ENCODE assay signal across 9 cellular contexts in genomic region chr2:132037527-132038178, GRCh38.
A peak's percentile ranks its signal among the peaks of the same experiment; 100 is the strongest.
DNase-seq lines count a peak whose midpoint lies in the region; ATAC-seq and TF ChIP-seq lines count a peak whose summit lies in the region.
"Had no signal": no experiment of that assay in that cellular context is flagged by ENCODE, and none has a peak within 500 bp of the region (broad histone marks: within the 10 kb centered on the region; RNA-seq: fewer than 3 reads in every experiment).

No MANE protein-coding gene starts in this region.

- H3K9me2 ChIP-seq in DOHH2 (replicated peaks; ENCODE audit: control insufficient read depth, low read length), result no peaks in the 10 kb centered on the region

- H3K27ac Mint-ChIP-seq in neural crest cell (ENCODE audit: unreplicated experiment), result peak overlapping the region; percentile 69

- no peaks in the 10 kb centered on the region for H3K79me2 ChIP-seq in DOHH2 (ENCODE audit: control insufficient read depth, low read length)

- no peaks in the 10 kb centered on the region; the same call in 1 of the 2 replicates for H3K9me3 ChIP-seq in DOHH2 (ENCODE audit: control insufficient read depth, insufficient read depth, low read length)

- no peak for ATAC-seq in HG03460 (IDR thresholded peaks at IDR 0.05; ENCODE audit: unreplicated experiment)
- ATAC-seq: left colon had no signal

- H3K4me2 ChIP-seq in DOHH2 (ENCODE audit: low read length), result peak overlapping the region; percentile 45

- peaks cover 17% of the 10 kb centered on the region for H3K27me3 ChIP-seq in DOHH2 (ENCODE audit: control insufficient read depth, low read length)

- H3K36me3 Mint-ChIP-seq in neural crest cell (ENCODE audit: low read depth), result peaks cover 2% of the 10 kb centered on the region

- H3K4me3 Mint-ChIP-seq in neural crest cell, result peak overlapping the region; percentile 93

- H4K20me1 ChIP-seq in DOHH2 (ENCODE audit: control insufficient read depth, insufficient read depth, low read depth, low read length), result no peaks in the 10 kb centered on the region

- peaks cover 7% of the 10 kb centered on the region for H3K4me1 Mint-ChIP-seq in neural crest cell

- TF ChIP-seq CTCF in DOHH2 (IDR thresholded peaks at IDR 0.05; ENCODE audit: low read depth, low read length, poor library complexity, severe bottlenecking) (no peak), epithelial cell of proximal tubule (conservative IDR thresholded peaks at IDR 0.05; ENCODE audit: low read depth, low read length) (no peak), neural crest cell (conservative IDR thresholded peaks at IDR 0.05) (no peak)

- no peak overlapping the region for H3K27ac ChIP-seq in DOHH2 (ENCODE audit: low read depth, low read length)

- no peaks in the 10 kb centered on the region for H3K36me3 ChIP-seq in DOHH2 (ENCODE audit: control insufficient read depth, low read length)

- no peaks in the 10 kb centered on the region for H3K9me3 Mint-ChIP-seq in neural crest cell

- H3K4me1 ChIP-seq in DOHH2 (ENCODE audit: control insufficient read depth, low read length), result no peaks in the 10 kb centered on the region

- peak overlapping the region; percentile 38; the same call in 1 of the 2 replicates for H3K4me3 ChIP-seq in DOHH2 (ENCODE audit: low read length)
- peak overlapping the region; percentile 51 for H3K4me3 ChIP-seq in epithelial cell of proximal tubule (ENCODE audit: low read depth, low read length)

- H3K27me3 Mint-ChIP-seq in neural crest cell (ENCODE audit: low read depth), result peaks cover 26% of the 10 kb centered on the region

- DNase-seq in NCI-H1105 treated with DMSO at 0.1 percent for 48 hours (lab: John Stamatoyannopoulos, UW), result peak; percentile 31
- no peak for DNase-seq in epithelial cell of proximal tubule (ENCODE audit: low read depth)
- peak; percentile 54 for DNase-seq in neural crest cell (ENCODE audit: low read depth, low spot score)
- no peak for DNase-seq in NCI-H2196 treated with DMSO at 0.1 percent for 48 hours (lab: John Stamatoyannopoulos, UW; ENCODE audit: unreplicated experiment)
- DNase-seq in LoVo (ENCODE audit: low spot score), result no peak
- DNase-seq in SHP77 (lab: John Stamatoyannopoulos, UW), result no peak

- H3F3A ChIP-seq in DOHH2 (ENCODE audit: control insufficient read depth, insufficient read depth), result no peaks in the 10 kb centered on the region

Comparison
In these comparisons a context has a peak if more than half of its experiments do, and no peak if none do; other contexts are left out.
1. DNase-seq: peak in NCI-H1105 treated with DMSO at 0.1 percent for 48 hours (single experiment) and neural crest cell (single experiment); none in epithelial cell of proximal tubule (single experiment), NCI-H2196 treated with DMSO at 0.1 percent for 48 hours (single experiment), LoVo (single experiment) and SHP77 (0 of 2).